ENCODE assay signal across 18 cellular contexts in genomic region chr10:80737209-80737608, GRCh38.
DNase-seq lines count a peak whose midpoint lies in the region; ATAC-seq and TF ChIP-seq lines count a peak whose summit lies in the region.
"Had no signal": no experiment of that assay in that cellular context is flagged by ENCODE, and none has a peak within 500 bp of the region (broad histone marks: within the 10 kb centered on the region; RNA-seq: fewer than 3 reads in every experiment).

No MANE protein-coding gene starts in this region.

- H2AFZ ChIP-seq in GM23338: peak overlapping the region; percentile 10; the same call in 1 of the 2 replicates

- 85% methylated on average over 2 of the region's 2 CpGs for WGBS in esophagus muscularis mucosa

- intact Hi-C loops in esophagus muscularis mucosa (cut with DNase I) (no loop called here), posterior vena cava (cut with DNase I) (no loop called here)

- no peak for DNase-seq in GM23338 (ENCODE audit: low spot score)
- peak; percentile 77 for DNase-seq in OCI-M1 (lab: John Stamatoyannopoulos, UW)
- peak; percentile 24 for DNase-seq in esophagus muscularis mucosa (ENCODE audit: extremely low spot score)
- no peak for DNase-seq in COLO668 (lab: John Stamatoyannopoulos, UW; ENCODE audit: unreplicated experiment)
- no peak for DNase-seq in posterior vena cava (ENCODE audit: low spot score)
- DNase-seq in stimulated activated CD4-positive, alpha-beta T cell treated with anti-CD3 and anti-CD28 coated beads, Interleukin-15, amount 100 ng/mL, for 24 hours: no peak
- DNase-seq: Calu3; CD4-positive, CD25-positive, alpha-beta regulatory T cell; DMS 273 treated with DMSO at 0.1 percent for 48 hours; GOT3; HCEC 1CT; HFFc6; IMR-90; KG1 had no signal

- H3K4me3 ChIP-seq in BLaER1 (no peak overlapping the region), GM23338 (no peak overlapping the region), esophagus muscularis mucosa (no peak overlapping the region)
- H3K4me3 ChIP-seq: GM12878 had no signal

- no peak overlapping the region for H3K27ac ChIP-seq in BLaER1
- H3K27ac ChIP-seq in GM23338 (ENCODE audit: low read depth): no peak overlapping the region
- H3K27ac ChIP-seq in esophagus muscularis mucosa (replicated peaks in 1 of 4): no peak overlapping the region
- H3K27ac ChIP-seq: 22Rv1 had no signal

- peaks cover 15% of the 10 kb centered on the region; the same call in 1 of the 2 replicates for H3K9me2 ChIP-seq in GM23338 (ENCODE audit: insufficient read depth)

- TF ChIP-seq CTCF in GM23338 (conservative IDR thresholded peaks at IDR 0.05; ENCODE audit: low read depth in 2 of 2) (no peak), esophagus muscularis mucosa (IDR thresholded peaks at IDR 0.05) (no peak)

- peaks cover 11% of the 10 kb centered on the region for H3K4me1 ChIP-seq in BLaER1
- H3K4me1 ChIP-seq in GM23338 (ENCODE audit: insufficient read depth): peaks cover 29% of the 10 kb centered on the region
- no peaks in the 10 kb centered on the region for H3K4me1 ChIP-seq in esophagus muscularis mucosa

- H3K4me1 Mint-ChIP-seq in GM23338: peaks cover 35% of the 10 kb centered on the region
- H3K4me1 Mint-ChIP-seq: CD4-positive, CD25-positive, alpha-beta regulatory T cell had no signal

- H3K27me3 ChIP-seq in BLaER1 (no peaks in the 10 kb centered on the region), GM23338 (ENCODE audit: insufficient read depth) (no peaks in the 10 kb centered on the region), esophagus muscularis mucosa (peaks cover 0 to 7% (median 0%) of the 10 kb centered on the region in 4 donors)

- H3K27ac Mint-ChIP-seq in GM23338: peak overlapping the region; percentile 76; the same call in 1 of the 2 replicates
- H3K27ac Mint-ChIP-seq: CD4-positive, CD25-positive, alpha-beta regulatory T cell; HFFc6 had no signal

- H3K79me2 ChIP-seq in GM23338 (replicated peaks; ENCODE audit: insufficient read depth): no peaks in the 10 kb centered on the region

- H3K9ac ChIP-seq in BLaER1: no peak overlapping the region

- no peaks in the 10 kb centered on the region for H3K27me3 Mint-ChIP-seq in GM23338 (ENCODE audit: insufficient read depth, low read depth, poor library complexity)

- H3K36me3 ChIP-seq in BLaER1 (no peaks in the 10 kb centered on the region), GM23338 (ENCODE audit: insufficient read depth) (no peaks in the 10 kb centered on the region), esophagus muscularis mucosa (no peaks in the 10 kb centered on the region)

- H3F3A ChIP-seq in GM23338 (replicated peaks; ENCODE audit: low read depth): no peaks in the 10 kb centered on the region

- H3K9me3 Mint-ChIP-seq in GM23338: no peaks in the 10 kb centered on the region; the same call in 2 of the 3 replicates

- H3K4me3 Mint-ChIP-seq in GM23338: no peak overlapping the region
- H3K4me3 Mint-ChIP-seq: CD4-positive, CD25-positive, alpha-beta regulatory T cell; HFFc6 had no signal

- TF ChIP-seq POLR2A in esophagus muscularis mucosa (IDR thresholded peaks at IDR 0.05; ENCODE audit: low read depth): no peak

- H3K4me2 ChIP-seq in BLaER1 (peak overlapping the region; percentile 38), GM23338 (peak overlapping the region; percentile 14; the same call in 1 of the 2 replicates)

- no peaks in the 10 kb centered on the region for H3K36me3 Mint-ChIP-seq in GM23338 (ENCODE audit: low read depth)
- H3K36me3 Mint-ChIP-seq: CD4-positive, CD25-positive, alpha-beta regulatory T cell had no signal

- H3K9me3 ChIP-seq in BLaER1: no peaks in the 10 kb centered on the region
- H3K9me3 ChIP-seq in esophagus muscularis mucosa: no peaks in the 10 kb centered on the region

- ATAC-seq in GM23338 (no peak), GM19328 (IDR thresholded peaks at IDR 0.05; ENCODE audit: unreplicated experiment) (no peak)
- ATAC-seq: GM12878 had no signal

- TF ChIP-seq EP300 in esophagus muscularis mucosa (IDR thresholded peaks at IDR 0.05): no peak

- H4K20me1 ChIP-seq in BLaER1: no peaks in the 10 kb centered on the region
- no peaks in the 10 kb centered on the region for H4K20me1 ChIP-seq in GM23338 (replicated peaks; ENCODE audit: insufficient read depth)

TF ChIP-seq in GM23338, 12 proteins besides CTCF, POLR2A, EP300 and RAD21 (continues in another document):
- TF ChIP-seq REST (IDR thresholded peaks at IDR 0.05; ENCODE audit: unreplicated experiment) (no peak), EZH2phosphoT487 (IDR thresholded peaks at IDR 0.05; ENCODE audit: unreplicated experiment) (no peak), ZNF114 (CRISPR knock-in tag; IDR thresholded peaks at IDR 0.05) (no peak), CREB1 (CRISPR knock-in tag; IDR thresholded peaks at IDR 0.05; ENCODE audit: low read depth) (no peak), NANOG (IDR thresholded peaks at IDR 0.05; ENCODE audit: borderline replicate concordance) (no peak), STAT1 (IDR thresholded peaks at IDR 0.05; ENCODE audit: unreplicated experiment) (no peak)

Comparison
In these comparisons a context has a peak if more than half of its experiments do, and no peak if none do; other contexts are left out.
1. DNase-seq: peak in OCI-M1 (single experiment) and esophagus muscularis mucosa (single experiment); none in GM23338 (single experiment), COLO668 (single experiment), posterior vena cava (single experiment) and stimulated activated CD4-positive, alpha-beta T cell treated with anti-CD3 and anti-CD28 coated beads, Interleukin-15, amount 100 ng/mL, for 24 hours (single experiment).